Comparison of ENCODE assay signal across 8 cellular contexts in genomic region chr5:140565780-140566095, GRCh38. TPM values are rescaled to one million over a fixed set of nuclear protein-coding genes. Genes with fewer than 3 reads are reported as not detected.
DNase-seq lines count a peak whose midpoint lies in the region; ATAC-seq, FAIRE-seq and TF ChIP-seq lines count a peak whose summit lies in the region.

No MANE protein-coding gene starts in this region.

- DNase-seq in CD4-positive, CD25-positive, alpha-beta regulatory T cell, result no peak
- DNase-seq in NB4 (ENCODE audit: low read depth) (no peak), dorsolateral prefrontal cortex (no peak), nephron progenitor cell (no peak), RCC 7860 (ENCODE audit: low spot score) (no peak), occipital lobe (lab: John Stamatoyannopoulos, UW) (no peak)

- no peak for TF ChIP-seq POLR2A in NB4 (IDR thresholded peaks at IDR 0.05; ENCODE audit: extremely low read depth, insufficient read length)

- intact Hi-C loops in dorsolateral prefrontal cortex (cut with DNase I), result loop anchor here (2.0 to 5.0 kb wide), 4 partner anchors 19 to 165 kb away; partner anchors contain the start of genes ANKHD1 (in 1 of the 2), EIF4EBP3 (in 1 of the 2), HARS1 (in 1 of the 2) and HARS2 (in 1 of the 2)

- peaks cover 31% of the 10 kb centered on the region for H3K36me3 ChIP-seq in CD4-positive, CD25-positive, alpha-beta regulatory T cell (ENCODE audit: control insufficient read depth, insufficient read depth, low read length)

- no peaks in the 10 kb centered on the region for H3K27me3 ChIP-seq in CD4-positive, CD25-positive, alpha-beta regulatory T cell (ENCODE audit: control insufficient read depth, insufficient read depth, low read length)
- H3K27me3 ChIP-seq in dorsolateral prefrontal cortex, result no peaks in the 10 kb centered on the region

- ATAC-seq in CD4-positive, CD25-positive, alpha-beta regulatory T cell (ENCODE audit: low read depth in 2 of 2), result no peak
- ATAC-seq in GM18502 (IDR thresholded peaks at IDR 0.05; ENCODE audit: poor library complexity, unreplicated experiment), result no peak
- no peak for ATAC-seq in HG02759 (IDR thresholded peaks at IDR 0.05; ENCODE audit: unreplicated experiment)

- H3K9me3 Mint-ChIP-seq in CD4-positive, CD25-positive, alpha-beta regulatory T cell, result no peaks in the 10 kb centered on the region
- H3K9me3 Mint-ChIP-seq in nephron progenitor cell, result no peaks in the 10 kb centered on the region

- peak overlapping the region; percentile 93 for H3K27ac ChIP-seq in CD4-positive, CD25-positive, alpha-beta regulatory T cell (ENCODE audit: insufficient read depth, low read length, poor library complexity, severe bottlenecking)
- H3K27ac ChIP-seq in dorsolateral prefrontal cortex, result peak overlapping the region in 27 of 59 donors; percentile 5 to 98 (median 94)

- no peak for FAIRE-seq in RCC 7860 (lab: Jason Lieb, UNC)

- H3K27ac Mint-ChIP-seq in CD4-positive, CD25-positive, alpha-beta regulatory T cell, result peak overlapping the region; percentile 94 to 99 (median 98)
- H3K27ac Mint-ChIP-seq in nephron progenitor cell, result no peak overlapping the region

- H3K36me3 Mint-ChIP-seq in CD4-positive, CD25-positive, alpha-beta regulatory T cell, result peaks cover 29% of the 10 kb centered on the region
- peaks cover 11% of the 10 kb centered on the region for H3K36me3 Mint-ChIP-seq in nephron progenitor cell (ENCODE audit: low read depth)

- H3K4me1 ChIP-seq in CD4-positive, CD25-positive, alpha-beta regulatory T cell (ENCODE audit: control insufficient read depth, insufficient read depth, low read length, poor library complexity, severe bottlenecking), result peaks cover 38% of the 10 kb centered on the region

- H3K9me3 ChIP-seq in CD4-positive, CD25-positive, alpha-beta regulatory T cell (ENCODE audit: control insufficient read depth in 2 of 2, low read length in 2 of 2), result no peaks in the 10 kb centered on the region

- H3K4me1 Mint-ChIP-seq in CD4-positive, CD25-positive, alpha-beta regulatory T cell, result peaks cover 0 to 81% (median 50%) of the 10 kb centered on the region in 4 donors
- peaks cover 34% of the 10 kb centered on the region for H3K4me1 Mint-ChIP-seq in nephron progenitor cell

- TF ChIP-seq CTCF in NB4 (IDR thresholded peaks at IDR 0.05; ENCODE audit: low read depth, low read length), result no peak
- TF ChIP-seq CTCF in dorsolateral prefrontal cortex (IDR thresholded peaks at IDR 0.05 in 54 of 56, conservative IDR thresholded peaks at IDR 0.05 in 2 of 56; ENCODE audit: low read depth in 1 of 56, partially characterized antibody in 56 of 56), result no peak
- no peak for TF ChIP-seq CTCF in nephron progenitor cell (IDR thresholded peaks at IDR 0.05)

- H3K27me3 Mint-ChIP-seq in CD4-positive, CD25-positive, alpha-beta regulatory T cell, result no peaks in the 10 kb centered on the region
- no peaks in the 10 kb centered on the region for H3K27me3 Mint-ChIP-seq in nephron progenitor cell (ENCODE audit: low read depth, poor library complexity)

- H3K4me3 Mint-ChIP-seq in CD4-positive, CD25-positive, alpha-beta regulatory T cell, result peak overlapping the region; percentile 86 to 99 (median 94)
- peak overlapping the region; percentile 94 for H3K4me3 Mint-ChIP-seq in nephron progenitor cell

- peak overlapping the region; percentile 95 for H3K4me3 ChIP-seq in CD4-positive, CD25-positive, alpha-beta regulatory T cell (ENCODE audit: low read depth, low read length)
- peak overlapping the region; percentile 95 for H3K4me3 ChIP-seq in NB4 (ENCODE audit: low read depth, low read length)
- peak overlapping the region in 56 of 59 donors; percentile 61 to 98 (median 88) for H3K4me3 ChIP-seq in dorsolateral prefrontal cortex

RNA-seq across cellular contexts. Expression of gene SLC35A4, which starts 1.1 kb away (rescaled TPM):
- total RNA-seq in CD4-positive, CD25-positive, alpha-beta regulatory T cell, result 35.0 TPM
- polyA plus RNA-seq in CD4-positive, CD25-positive, alpha-beta regulatory T cell, result 10 to 100 TPM; 69.3 to 89.5 (median 78.0) TPM
- 10 to 100 TPM; 23.5 to 50.7 (median 34.7) TPM for total RNA-seq in dorsolateral prefrontal cortex
- total RNA-seq in occipital lobe, result 3.7 TPM

RNA-seq across cellular contexts. Expression of gene APBB3, which starts 1.3 kb away (rescaled TPM):
- total RNA-seq in CD4-positive, CD25-positive, alpha-beta regulatory T cell, result 50.8 TPM
- 1 to 10 TPM; 3.4 to 5.2 (median 4.0) TPM for polyA plus RNA-seq in CD4-positive, CD25-positive, alpha-beta regulatory T cell
- 10 to 100 TPM; 34.6 to 98.7 (median 58.4) TPM for total RNA-seq in dorsolateral prefrontal cortex
- 24.5 TPM for total RNA-seq in occipital lobe

RNA-seq across cellular contexts. Expression of gene SRA1, which starts 8.5 kb away (rescaled TPM):
- 38.9 TPM for total RNA-seq in CD4-positive, CD25-positive, alpha-beta regulatory T cell
- 10 to 100 TPM; 36.6 to 44.3 (median 38.4) TPM for polyA plus RNA-seq in CD4-positive, CD25-positive, alpha-beta regulatory T cell
- total RNA-seq in dorsolateral prefrontal cortex (10 to 100 TPM; 22.4 to 42.3 (median 30.2) TPM), occipital lobe (17.0 TPM)

RNA-seq across cellular contexts. Expression of gene EIF4EBP3, which starts 18.3 kb away (rescaled TPM):
- 11.8 TPM for total RNA-seq in CD4-positive, CD25-positive, alpha-beta regulatory T cell
- 10 to 100 TPM; 28.4 to 44.7 (median 40.5) TPM for polyA plus RNA-seq in CD4-positive, CD25-positive, alpha-beta regulatory T cell
- total RNA-seq in dorsolateral prefrontal cortex (10 to 100 TPM in 13 of 120 experiments, 1 to 10 TPM in 107; 1.2 to 16.5 (median 5.9) TPM), occipital lobe (not detected)
